8 cellular contexts compared by ENCODE assay signal in the genomic region with DNA sequence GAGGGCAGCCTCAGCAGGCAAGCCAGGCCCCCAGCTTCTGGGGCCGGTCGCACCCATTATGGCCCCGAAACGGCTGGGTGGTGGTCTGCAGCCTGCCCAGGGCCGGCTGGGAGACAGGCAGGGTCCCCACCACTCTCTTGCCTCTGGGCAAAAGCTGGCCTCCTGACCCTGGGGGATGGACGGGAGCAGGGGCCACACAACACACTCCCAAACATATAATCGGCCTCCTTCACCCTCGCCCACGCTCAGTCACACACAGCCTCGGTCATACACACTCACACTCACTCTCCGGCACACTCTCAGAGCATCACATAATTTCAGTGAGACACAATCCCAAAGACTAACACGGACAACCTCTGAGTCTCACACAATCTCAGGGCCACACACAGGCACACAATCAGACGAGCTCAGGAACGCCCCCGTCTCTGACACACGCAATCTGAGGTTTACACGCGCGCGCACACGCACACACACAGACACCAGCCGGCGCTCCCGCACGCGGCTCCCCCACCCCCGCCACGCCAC.
DNase-seq lines count a peak whose midpoint lies in the region; ATAC-seq, FAIRE-seq and TF ChIP-seq lines count a peak whose summit lies in the region.

No MANE protein-coding gene starts in this region.

- no peaks in the 10 kb centered on the region for H3K27me3 ChIP-seq in SU-DHL-6 (ENCODE audit: low read length)

- no peaks in the 10 kb centered on the region for H3K9me2 ChIP-seq in SU-DHL-6 (replicated peaks; ENCODE audit: insufficient read depth, low read length)

- no peaks in the 10 kb centered on the region for H3K36me3 ChIP-seq in SU-DHL-6 (ENCODE audit: low read length)

- no peaks in the 10 kb centered on the region for H3K9me3 ChIP-seq in SU-DHL-6 (ENCODE audit: insufficient read depth, low read length)

- peak overlapping the region; percentile 81 for H2AFZ ChIP-seq in SU-DHL-6 (ENCODE audit: low read depth, low read length, severe bottlenecking)

- H4K20me1 ChIP-seq in SU-DHL-6 (ENCODE audit: low read depth, low read length): no peaks in the 10 kb centered on the region

- peak overlapping the region; percentile 91 for H3K4me3 Mint-ChIP-seq in T-helper 1 cell treated with Interleukin-12 subunit alpha and Interleukin-12 subunit beta and Interleukin-4 antibody, amounts not matched to agents 30 μg/mL and 1 μg/mL, for 36 hours
- peak overlapping the region; percentile 83 for H3K4me3 Mint-ChIP-seq in stimulated activated effector memory CD8-positive, alpha-beta T cell treated with anti-CD3 and anti-CD28 coated beads, Interleukin-12 subunit alpha, Interleukin-12 subunit beta, amount 100 ng/mL, for 72 hours

- H3K27me3 Mint-ChIP-seq in T-helper 1 cell treated with Interleukin-12 subunit alpha and Interleukin-12 subunit beta and Interleukin-4 antibody, amounts not matched to agents 30 μg/mL and 1 μg/mL, for 36 hours (ENCODE audit: low read depth): no peaks in the 10 kb centered on the region

- no peaks in the 10 kb centered on the region for H3K36me3 Mint-ChIP-seq in T-helper 1 cell treated with Interleukin-12 subunit alpha and Interleukin-12 subunit beta and Interleukin-4 antibody, amounts not matched to agents 30 μg/mL and 1 μg/mL, for 36 hours (ENCODE audit: low read depth)
- no peaks in the 10 kb centered on the region for H3K36me3 Mint-ChIP-seq in stimulated activated effector memory CD8-positive, alpha-beta T cell treated with anti-CD3 and anti-CD28 coated beads, Interleukin-12 subunit alpha, Interleukin-12 subunit beta, amount 100 ng/mL, for 72 hours

- H3K79me2 ChIP-seq in SU-DHL-6 (ENCODE audit: insufficient read depth, low read length): peaks cover 11% of the 10 kb centered on the region; the same call in 1 of the 2 replicates

- no peaks in the 10 kb centered on the region for H3K9me3 Mint-ChIP-seq in T-helper 1 cell treated with Interleukin-12 subunit alpha and Interleukin-12 subunit beta and Interleukin-4 antibody, amounts not matched to agents 30 μg/mL and 1 μg/mL, for 36 hours
- no peaks in the 10 kb centered on the region for H3K9me3 Mint-ChIP-seq in stimulated activated effector memory CD8-positive, alpha-beta T cell treated with anti-CD3 and anti-CD28 coated beads, Interleukin-12 subunit alpha, Interleukin-12 subunit beta, amount 100 ng/mL, for 72 hours

- peak overlapping the region; percentile 78 for H3K9ac ChIP-seq in SU-DHL-6 (ENCODE audit: low read length)

- peaks cover 16% of the 10 kb centered on the region for H3K4me1 Mint-ChIP-seq in T-helper 1 cell treated with Interleukin-12 subunit alpha and Interleukin-12 subunit beta and Interleukin-4 antibody, amounts not matched to agents 30 μg/mL and 1 μg/mL, for 36 hours (ENCODE audit: low read depth)
- H3K4me1 Mint-ChIP-seq in stimulated activated effector memory CD8-positive, alpha-beta T cell treated with anti-CD3 and anti-CD28 coated beads, Interleukin-12 subunit alpha, Interleukin-12 subunit beta, amount 100 ng/mL, for 72 hours: peaks cover 23% of the 10 kb centered on the region

- DNase-seq in T-helper 1 cell: no peak
- DNase-seq in glomerular visceral epithelial cell (ENCODE audit: extremely low spot score): peak; percentile 16
- DNase-seq in stimulated activated effector memory CD8-positive, alpha-beta T cell treated with anti-CD3 and anti-CD28 coated beads, Interleukin-12 subunit alpha, Interleukin-12 subunit beta, amount 100 ng/mL, for 72 hours (ENCODE audit: low spot score in 2 of 2): no peak
- no peak for DNase-seq in GM10266 (ENCODE audit: extremely low spot score)
- no peak for DNase-seq in NCI-H1694 (lab: John Stamatoyannopoulos, UW)
- DNase-seq in HTR-8/SVneo (ENCODE audit: insufficient read length, low spot score): no peak

- H3K27ac ChIP-seq in SU-DHL-6 (ENCODE audit: low read depth, low read length): no peak overlapping the region

- peak; percentile 7 for ATAC-seq in stimulated activated effector memory CD8-positive, alpha-beta T cell treated with anti-CD3 and anti-CD28 coated beads, Interleukin-12 subunit alpha, Interleukin-12 subunit beta, amount 100 ng/mL, for 72 hours

- H3K4me2 ChIP-seq in SU-DHL-6 (ENCODE audit: low read depth, low read length, poor library complexity, severe bottlenecking): peak overlapping the region; percentile 77

- TF ChIP-seq CTCF in SU-DHL-6 (IDR thresholded peaks at IDR 0.05; ENCODE audit: insufficient read depth, low read length, poor library complexity, severe bottlenecking) (no peak), GM10266 (IDR thresholded peaks at IDR 0.05; ENCODE audit: control insufficient read depth, insufficient read depth, low read depth, missing control alignments) (no peak)

- H3K4me3 ChIP-seq in SU-DHL-6 (ENCODE audit: insufficient read depth, low read length, poor library complexity, severe bottlenecking): peak overlapping the region; percentile 89

- peak overlapping the region; percentile 87 for H3K27ac Mint-ChIP-seq in T-helper 1 cell treated with Interleukin-12 subunit alpha and Interleukin-12 subunit beta and Interleukin-4 antibody, amounts not matched to agents 30 μg/mL and 1 μg/mL, for 36 hours
- H3K27ac Mint-ChIP-seq in stimulated activated effector memory CD8-positive, alpha-beta T cell treated with anti-CD3 and anti-CD28 coated beads, Interleukin-12 subunit alpha, Interleukin-12 subunit beta, amount 100 ng/mL, for 72 hours: peak overlapping the region; percentile 87

- FAIRE-seq in HTR-8/SVneo (lab: Jason Lieb, UNC): no peak

- H3F3A ChIP-seq in SU-DHL-6 (ENCODE audit: insufficient read depth): no peaks in the 10 kb centered on the region
